In genomic region chr4:41280010-41280409, GRCh38 we compare ENCODE assay signal across 1 cellular context.
TF ChIP-seq lines count a peak whose summit lies in the region.

No MANE protein-coding gene starts in this region.

TF ChIP-seq in HEK293, 187 proteins besides CTCF, POLR2A, EP300 and RAD21 (continued from another document):
- TF ChIP-seq ZNF658 (tag by site-specific recombination; IDR thresholded peaks at IDR 0.05) (no peak), ZNF174 (tag by site-specific recombination; IDR thresholded peaks at IDR 0.05) (no peak), ZNF248 (tag by site-specific recombination; IDR thresholded peaks at IDR 0.05) (no peak)
